ENCODE assay signal across 8 cellular contexts in the genomic region with DNA sequence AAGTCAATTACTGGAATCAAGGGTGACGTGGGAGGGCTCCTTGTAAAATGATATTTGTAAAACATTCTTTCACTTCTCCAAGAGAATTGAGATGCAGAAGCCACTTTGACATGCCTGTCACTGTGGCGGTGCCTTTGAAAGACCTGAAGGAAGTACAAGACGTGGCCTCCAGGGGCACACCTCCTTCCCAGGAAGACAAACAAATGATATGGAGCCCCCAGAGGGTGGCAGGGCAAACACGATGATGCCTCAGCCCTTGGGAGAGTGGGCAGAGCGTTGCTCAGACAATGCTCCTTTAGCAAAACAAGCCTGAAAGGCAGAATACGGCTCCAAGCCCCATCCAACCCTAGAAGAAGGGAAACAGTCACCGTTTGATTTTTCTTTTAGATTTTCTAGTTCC. TPM values are rescaled to one million over a fixed set of nuclear protein-coding genes. Genes with fewer than 3 reads are reported as not detected.
DNase-seq lines count a peak whose midpoint lies in the region; ATAC-seq, FAIRE-seq and TF ChIP-seq lines count a peak whose summit lies in the region.

No MANE protein-coding gene starts in this region.

- WGBS in K562 (ENCODE audit: insufficient coverage, low coverage, missing lambda C conversion rate): 0% methylated on average over 7 of the region's 7 CpGs

- intact Hi-C loops in K562 (cut with micrococcal nuclease): loop anchor here (1.0 kb wide), 1 partner anchor 44 kb away; no protein-coding TSS in a partner anchor

- H3K4me1 ChIP-seq in Karpas-422 (ENCODE audit: low read length) (peaks cover 30% of the 10 kb centered on the region), K562 (replicated peaks in 1 of 2; ENCODE audit: control insufficient read depth in 2 of 2, insufficient read depth in 2 of 2, low read length in 2 of 2) (no peaks in the 10 kb centered on the region), neural progenitor cell (peaks cover 5% of the 10 kb centered on the region)

- peak; percentile 83 for DNase-seq in ELF-1 (ENCODE audit: low read depth, low spot score)
- peak; percentile 55 for DNase-seq in Karpas-422
- peak; percentile 16 to 27 (median 18) for DNase-seq in K562 (ENCODE audit: extremely low read depth in 1 of 4, low spot score in 3 of 4)
- peak; percentile 77 for DNase-seq in neural progenitor cell (ENCODE audit: low spot score)
- no peak for DNase-seq in NCI-H446 treated with DMSO at 0.1 percent for 48 hours (lab: John Stamatoyannopoulos, UW)
- DNase-seq in ureter (ENCODE audit: low spot score): no peak

- POLR2A ChIA-PET in K562 (lab: Yijun Ruan, JAX): interaction anchor here (0.7 kb wide), 1 partner anchor 16 kb away, joined by 3 read pairs; no protein-coding TSS in a partner anchor

- TF ChIP-seq EP300 in K562 (IDR thresholded peaks at IDR 0.05; ENCODE audit: low read length): no peak

- H3K79me2 ChIP-seq in Karpas-422 (ENCODE audit: low read length): no peaks in the 10 kb centered on the region
- no peaks in the 10 kb centered on the region for H3K79me2 ChIP-seq in K562 (ENCODE audit: control insufficient read depth, insufficient read depth, low read length)
- no peaks in the 10 kb centered on the region for H3K79me2 ChIP-seq in neural progenitor cell (ENCODE audit: low read depth)

- no peak overlapping the region for H3K9ac ChIP-seq in Karpas-422 (ENCODE audit: low read length)
- H3K9ac ChIP-seq in K562 (ENCODE audit: insufficient read depth in 1 of 2, low read depth in 2 of 2, low read length in 2 of 2): no peak overlapping the region
- no peak overlapping the region for H3K9ac ChIP-seq in neural progenitor cell

- no peaks in the 10 kb centered on the region for H3K27me3 ChIP-seq in Karpas-422 (ENCODE audit: low read length)
- peaks cover 2 to 20% of the 10 kb centered on the region in 2 experiments; a peak in 3 of 5 replicates for H3K27me3 ChIP-seq in K562 (ENCODE audit: control insufficient read depth in 2 of 2, insufficient read depth in 2 of 2, low read length in 2 of 2)
- H3K27me3 ChIP-seq in neural progenitor cell: no peaks in the 10 kb centered on the region

- no peak for TF ChIP-seq POLR2A in K562 (conservative IDR thresholded peaks at IDR 0.05)

- no peak overlapping the region for H3K27ac ChIP-seq in Karpas-422 (ENCODE audit: low read length)
- no peak overlapping the region for H3K27ac ChIP-seq in K562 (ENCODE audit: extremely low read depth, low read depth, low read length)
- H3K27ac ChIP-seq in neural progenitor cell: no peak overlapping the region

- TF ChIP-seq CTCF in K562 (IDR thresholded peaks at IDR 0.05 in 2 of 3, conservative IDR thresholded peaks at IDR 0.05 in 1 of 3; ENCODE audit: insufficient read depth in 2 of 3, low read depth in 1 of 3, low read length in 3 of 3) (peak; percentile 2 to 90 (median 45); a peak in 4 of 6 replicates), neural progenitor cell (IDR thresholded peaks at IDR 0.05) (peak; percentile 22)

- H3K27ac Mint-ChIP-seq in neural progenitor cell: peak overlapping the region; percentile 36

- no peaks in the 10 kb centered on the region for H3F3A ChIP-seq in neural progenitor cell (ENCODE audit: low read depth)

- H2AFZ ChIP-seq in Karpas-422 (ENCODE audit: low read length) (no peak overlapping the region), K562 (ENCODE audit: low read depth, low read length) (no peak overlapping the region), neural progenitor cell (replicated peaks) (peak overlapping the region; percentile 90)

- ATAC-seq in K562: peak; percentile 80
- no peak for ATAC-seq in HG03521 (IDR thresholded peaks at IDR 0.05; ENCODE audit: unreplicated experiment)
- ATAC-seq in HG02588 (IDR thresholded peaks at IDR 0.05; ENCODE audit: unreplicated experiment): no peak

- no TSS peak for BruUV-seq in K562 (replicated peaks; lab: Mats Ljungman, UMichigan)

- in situ Hi-C loops in K562 (cut with MboI): no loop called here

- H3K9me1 ChIP-seq in K562 (ENCODE audit: control insufficient read depth, insufficient read depth, low read length): no peaks in the 10 kb centered on the region

- TF ChIP-seq RAD21 in K562 (CRISPR knock-in tag; conservative IDR thresholded peaks at IDR 0.05 in 1 of 2, IDR thresholded peaks at IDR 0.05 in 1 of 2): no peak

- no peaks in the 10 kb centered on the region for H3K36me3 Mint-ChIP-seq in neural progenitor cell

- H3K36me3 ChIP-seq in Karpas-422 (ENCODE audit: insufficient read depth, low read length) (no peaks in the 10 kb centered on the region), K562 (ENCODE audit: control insufficient read depth, insufficient read depth, low read length) (no peaks in the 10 kb centered on the region), neural progenitor cell (no peaks in the 10 kb centered on the region)

- H3K4me3 ChIP-seq in Karpas-422 (ENCODE audit: low read length) (no peak overlapping the region), K562 (no peak overlapping the region), neural progenitor cell (peak overlapping the region; percentile 34)

- peak overlapping the region; percentile 22 for H3K4me3 Mint-ChIP-seq in neural progenitor cell

- no peaks in the 10 kb centered on the region for H3K9me3 Mint-ChIP-seq in neural progenitor cell

- H4K20me1 ChIP-seq in Karpas-422 (ENCODE audit: insufficient read depth, low read depth, low read length) (no peaks in the 10 kb centered on the region; the same call in 1 of the 2 replicates), K562 (replicated peaks; ENCODE audit: control insufficient read depth, insufficient read depth, low read length) (no peaks in the 10 kb centered on the region), neural progenitor cell (ENCODE audit: low read depth) (no peaks in the 10 kb centered on the region)

- H3K9me3 ChIP-seq in Karpas-422 (ENCODE audit: low read length) (no peaks in the 10 kb centered on the region), K562 (replicated peaks; ENCODE audit: control insufficient read depth, insufficient read depth, low read depth, low read length) (no peaks in the 10 kb centered on the region), neural progenitor cell (ENCODE audit: low read depth) (no peaks in the 10 kb centered on the region)

- H3K9me2 ChIP-seq in Karpas-422 (replicated peaks; ENCODE audit: insufficient read depth, low read length): no peaks in the 10 kb centered on the region

- H3K4me1 Mint-ChIP-seq in neural progenitor cell: peaks cover 22% of the 10 kb centered on the region

- H3K4me2 ChIP-seq in Karpas-422 (ENCODE audit: low read depth, low read length, poor library complexity, severe bottlenecking) (peak overlapping the region; percentile 27), K562 (ENCODE audit: insufficient read depth, low read length) (no peak overlapping the region), neural progenitor cell (peak overlapping the region; percentile 75)

- no peak for FAIRE-seq in K562 (lab: Jason Lieb, UNC)

- CTCF ChIA-PET in K562 (lab: Yijun Ruan, JAX; ENCODE audit: low intra/inter-chr PET ratio): interaction anchor here (1.5 kb wide), 1 partner anchor 43 kb away, joined by 5 read pairs; no protein-coding TSS in a partner anchor

- H3K27me3 Mint-ChIP-seq in neural progenitor cell (ENCODE audit: insufficient read depth, low read depth): peaks cover 5% of the 10 kb centered on the region

TF ChIP-seq in K562, 482 proteins besides CTCF, POLR2A, EP300 and RAD21 (continues in another document):
- no peak for TF ChIP-seq KDM1A (IDR thresholded peaks at IDR 0.05)
- no peak for TF ChIP-seq KDM4B (IDR thresholded peaks at IDR 0.05; ENCODE audit: borderline replicate concordance in 2 of 2, low read depth in 1 of 2)
- TF ChIP-seq HSF4 (CRISPR knock-in tag; IDR thresholded peaks at IDR 0.05; ENCODE audit: borderline replicate concordance): no peak
- TF ChIP-seq ZNF778 (CRISPR knock-in tag; IDR thresholded peaks at IDR 0.05): no peak

RNA-seq across cellular contexts. Expression of a gene that starts 9.3 kb away (rescaled TPM):
- total RNA-seq in Karpas-422 (2014; rRNA removed; shearing (Covaris generic); ENCODE audit: low replicate concordance): not detected in 2 replicates
- not detected in 2 replicates for total RNA-seq in K562 (2011; cell fraction: chromatin; rRNA removed; ENCODE audit: low replicate concordance)
- not detected in 2 replicates for total RNA-seq in K562 (2011; cell fraction: nucleolus; rRNA removed)
- not detected in 2 replicates for total RNA-seq in K562 (2011; cell fraction: nucleoplasm; rRNA removed)
- total RNA-seq in K562 (2014; rRNA removed): not detected in 2 replicates
- not detected in 2 replicates for total RNA-seq in K562 (2014; rRNA removed; fragmentation: Illumina TruSeq; extraction: Trizol)
- not detected in 2 replicates for total RNA-seq in K562 (2015; rRNA removed; fragmentation: Illumina TruSeq; extraction: Trizol)
- not detected in 2 replicates for total RNA-seq in K562 (2021)
- not detected in 2 replicates for polyA plus RNA-seq in K562 (2011; rRNA removed)
- not detected in 2 replicates for polyA plus RNA-seq in K562 (2011; cell fraction: cytosol; rRNA removed)
- not detected in 2 replicates for polyA plus RNA-seq in K562 (2011; cell fraction: nucleus; rRNA removed)
- polyA plus RNA-seq in K562 (2012): not detected in 2 replicates
- not detected in 2 replicates for polyA plus RNA-seq in K562 (2014; fragmentation: Illumina TruSeq; extraction: Trizol)
- polyA plus RNA-seq in K562 (2014; fragmentation: Nextera tagmentation; extraction: Ambion mirVana): not detected
- not detected in 2 replicates for polyA plus RNA-seq in K562 (2014; rRNA removed)
- polyA minus RNA-seq in K562 (2011; rRNA and poly(A)+ RNA removed): not detected in 2 replicates
- polyA minus RNA-seq in K562 (2011; cell fraction: cytosol; rRNA and poly(A)+ RNA removed): not detected in 2 replicates
- polyA minus RNA-seq in K562 (2011; cell fraction: nucleus; rRNA and poly(A)+ RNA removed): not detected in 2 replicates
- total RNA-seq in neural progenitor cell (ENCODE audit: low replicate concordance): 0.28 TPM in 1 of 2 replicates, not detected in the other
- total RNA-seq in ureter: 0.10 TPM

Comparison
In these comparisons a context has a peak if more than half of its experiments do, and no peak if none do; other contexts are left out.
1. DNase-seq: peak in ELF-1 (single experiment), Karpas-422 (single experiment), K562 (4 of 4) and neural progenitor cell (single experiment); none in NCI-H446 treated with DMSO at 0.1 percent for 48 hours (single experiment) and ureter (single experiment).